In the genomic region with DNA sequence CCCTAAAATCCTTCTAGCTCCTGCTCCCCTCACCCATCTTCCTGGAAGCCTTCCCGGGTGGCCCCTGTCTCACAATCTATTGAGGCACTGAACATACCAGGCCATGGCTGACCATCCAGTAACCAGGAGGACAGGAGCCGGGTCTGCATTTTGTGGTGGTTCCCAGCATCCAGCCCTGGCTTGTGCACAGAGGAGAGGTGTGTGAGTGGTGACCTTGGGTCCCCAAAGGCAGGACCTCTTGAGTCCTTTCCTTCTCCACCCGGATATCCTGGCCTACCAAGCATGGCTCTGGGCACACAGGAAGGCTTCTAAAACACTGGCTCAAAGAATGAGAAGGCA, we compare ENCODE assay signal across 9 cellular contexts. TPM values are rescaled to one million over a fixed set of nuclear protein-coding genes. Genes with fewer than 3 reads are reported as not detected.
DNase-seq lines count a peak whose midpoint lies in the region; ATAC-seq and TF ChIP-seq lines count a peak whose summit lies in the region.
"Had no signal": no experiment of that assay in that cellular context is flagged by ENCODE, and none has a peak within 500 bp of the region (broad histone marks: within the 10 kb centered on the region; RNA-seq: fewer than 3 reads in every experiment).

No MANE protein-coding gene starts in this region.

- H3K4me1 ChIP-seq in GM23338 (ENCODE audit: insufficient read depth): peaks cover 25% of the 10 kb centered on the region

- H2AFZ ChIP-seq in GM23338: no peak overlapping the region

- H4K20me1 ChIP-seq in GM23338 (replicated peaks; ENCODE audit: insufficient read depth): peaks cover 51% of the 10 kb centered on the region

- H3K36me3 Mint-ChIP-seq in GM23338 (ENCODE audit: low read depth): no peaks in the 10 kb centered on the region
- peaks cover 4% of the 10 kb centered on the region for H3K36me3 Mint-ChIP-seq in T-helper 17 cell (ENCODE audit: low read depth)
- H3K36me3 Mint-ChIP-seq in immature natural killer cell: peaks cover 0 to 18% (median 12%) of the 10 kb centered on the region in 3 donors
- peaks cover 44 to 62% of the 10 kb centered on the region in 2 donors for H3K36me3 Mint-ChIP-seq in stimulated activated naive B cell treated with anti-CD40 and anti-IgM and Interleukin-4, amounts not matched to agents 10 μg/mL and 1 μg/mL and 100 μg/mL, for 72 hours

- no peaks in the 10 kb centered on the region for H3K36me3 ChIP-seq in GM23338 (ENCODE audit: insufficient read depth)

- H3K9me2 ChIP-seq in GM23338 (ENCODE audit: insufficient read depth): no peaks in the 10 kb centered on the region

- DNase-seq in GM23338 (ENCODE audit: low spot score) (no peak), T-helper 17 cell (no peak), immature natural killer cell (no peak), DMS53 (lab: John Stamatoyannopoulos, UW) (no peak), GM03348 (ENCODE audit: low spot score) (no peak)
- no peak for DNase-seq in stimulated activated naive B cell treated with anti-CD40 and anti-IgM and Interleukin-4, amounts not matched to agents 10 μg/mL and 1 μg/mL and 100 μg/mL, for 72 hours

- no peak overlapping the region for H3K27ac ChIP-seq in GM23338 (ENCODE audit: low read depth)

- peaks cover 16% of the 10 kb centered on the region for H3K79me2 ChIP-seq in GM23338 (replicated peaks; ENCODE audit: insufficient read depth)

- H3K27me3 Mint-ChIP-seq in GM23338 (ENCODE audit: insufficient read depth, low read depth, poor library complexity): peaks cover 19% of the 10 kb centered on the region
- no peaks in the 10 kb centered on the region for H3K27me3 Mint-ChIP-seq in T-helper 17 cell
- H3K27me3 Mint-ChIP-seq in immature natural killer cell (ENCODE audit: low read depth in 3 of 3): peaks cover 18 to 44% (median 31%) of the 10 kb centered on the region in 3 donors
- no peaks in the 10 kb centered on the region for H3K27me3 Mint-ChIP-seq in stimulated activated naive B cell treated with anti-CD40 and anti-IgM and Interleukin-4, amounts not matched to agents 10 μg/mL and 1 μg/mL and 100 μg/mL, for 72 hours

- no peak for TF ChIP-seq CTCF in GM23338 (conservative IDR thresholded peaks at IDR 0.05; ENCODE audit: low read depth in 2 of 2)

- ATAC-seq in GM23338: no peak
- ATAC-seq in T-helper 17 cell: no peak
- ATAC-seq in stimulated activated naive B cell treated with anti-CD40 and anti-IgM and Interleukin-4, amounts not matched to agents 10 μg/mL and 1 μg/mL and 100 μg/mL, for 72 hours (replicated peaks): no peak
- no peak for ATAC-seq in HG02981 (IDR thresholded peaks at IDR 0.05; ENCODE audit: unreplicated experiment)

- H3K4me1 Mint-ChIP-seq in GM23338: peaks cover 31% of the 10 kb centered on the region
- H3K4me1 Mint-ChIP-seq in T-helper 17 cell: peaks cover 66% of the 10 kb centered on the region
- peaks cover 95 to 96% of the 10 kb centered on the region in 2 donors for H3K4me1 Mint-ChIP-seq in immature natural killer cell
- H3K4me1 Mint-ChIP-seq in stimulated activated naive B cell treated with anti-CD40 and anti-IgM and Interleukin-4, amounts not matched to agents 10 μg/mL and 1 μg/mL and 100 μg/mL, for 72 hours: peaks cover 72 to 97% of the 10 kb centered on the region in 2 donors

- no peak overlapping the region; the same call in 1 of the 2 replicates for H3K4me2 ChIP-seq in GM23338

- no peaks in the 10 kb centered on the region for H3K9me3 ChIP-seq in T-helper 17 cell (ENCODE audit: control insufficient read depth, low read length, poor library complexity, severe bottlenecking)
- H3K9me3 ChIP-seq: MG63 had no signal

- H3K4me3 Mint-ChIP-seq in GM23338 (peak overlapping the region; percentile 11; the same call in 1 of the 3 replicates), T-helper 17 cell (peak overlapping the region; percentile 95), immature natural killer cell (peak overlapping the region; percentile 88 to 99 (median 97))
- H3K4me3 Mint-ChIP-seq in stimulated activated naive B cell treated with anti-CD40 and anti-IgM and Interleukin-4, amounts not matched to agents 10 μg/mL and 1 μg/mL and 100 μg/mL, for 72 hours: peak overlapping the region; percentile 98

- no peaks in the 10 kb centered on the region for H3K27me3 ChIP-seq in GM23338 (ENCODE audit: insufficient read depth)
- H3K27me3 ChIP-seq: MG63 had no signal

- H3F3A ChIP-seq in GM23338 (replicated peaks; ENCODE audit: low read depth): peaks cover 7% of the 10 kb centered on the region

- H3K4me3 ChIP-seq in GM23338: no peak overlapping the region
- H3K4me3 ChIP-seq: MG63 had no signal

- H3K9me3 Mint-ChIP-seq in GM23338 (no peaks in the 10 kb centered on the region), immature natural killer cell (no peaks in the 10 kb centered on the region)
- H3K9me3 Mint-ChIP-seq in stimulated activated naive B cell treated with anti-CD40 and anti-IgM and Interleukin-4, amounts not matched to agents 10 μg/mL and 1 μg/mL and 100 μg/mL, for 72 hours: no peaks in the 10 kb centered on the region

- H3K27ac Mint-ChIP-seq in GM23338 (no peak overlapping the region), T-helper 17 cell (peak overlapping the region; percentile 98), immature natural killer cell (peak overlapping the region; percentile 92 to 100 (median 100))
- H3K27ac Mint-ChIP-seq in stimulated activated naive B cell treated with anti-CD40 and anti-IgM and Interleukin-4, amounts not matched to agents 10 μg/mL and 1 μg/mL and 100 μg/mL, for 72 hours: peak overlapping the region; percentile 99

TF ChIP-seq in GM23338, 12 proteins besides CTCF, POLR2A, EP300 and RAD21 (continues in another document):
- TF ChIP-seq JUNB (IDR thresholded peaks at IDR 0.05; ENCODE audit: unreplicated experiment): no peak
- TF ChIP-seq, protein P1, sequence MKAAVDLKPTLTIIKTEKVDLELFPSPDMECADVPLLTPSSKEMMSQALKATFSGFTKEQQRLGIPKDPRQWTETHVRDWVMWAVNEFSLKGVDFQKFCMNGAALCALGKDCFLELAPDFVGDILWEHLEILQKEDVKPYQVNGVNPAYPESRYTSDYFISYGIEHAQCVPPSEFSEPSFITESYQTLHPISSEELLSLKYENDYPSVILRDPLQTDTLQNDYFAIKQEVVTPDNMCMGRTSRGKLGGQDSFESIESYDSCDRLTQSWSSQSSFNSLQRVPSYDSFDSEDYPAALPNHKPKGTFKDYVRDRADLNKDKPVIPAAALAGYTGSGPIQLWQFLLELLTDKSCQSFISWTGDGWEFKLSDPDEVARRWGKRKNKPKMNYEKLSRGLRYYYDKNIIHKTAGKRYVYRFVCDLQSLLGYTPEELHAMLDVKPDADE (IDR thresholded peaks at IDR 0.05): no peak

RNA-seq across cellular contexts. Expression of gene CSK, which starts 7.8 kb away (rescaled TPM):
- 27.5 and 29.9 TPM in 2 replicates for total RNA-seq in GM23338 (2014; rRNA removed; shearing (Covaris generic))
- polyA plus RNA-seq in GM23338 (2016; fragmentation: Nextera tagmentation; extraction: Ambion mirVana): 13.6 and 16.5 TPM in 2 replicates
- total RNA-seq in T-helper 17 cell: 100 to 1,000 TPM; 188 to 208 TPM
- polyA plus RNA-seq in immature natural killer cell: 100 to 1,000 TPM in 1 of 3 donors, 10 to 100 TPM in 2; 94.0 to 180 (median 95.9) TPM

RNA-seq across cellular contexts. Expression of gene LMAN1L, which starts 22.9 kb away (rescaled TPM):
- total RNA-seq in GM23338 (2014; rRNA removed; shearing (Covaris generic)): not detected in 2 replicates
- not detected in 2 replicates for polyA plus RNA-seq in GM23338 (2016; fragmentation: Nextera tagmentation; extraction: Ambion mirVana)
- total RNA-seq in T-helper 17 cell: under 1 TPM; 0.82 to 0.91 TPM
- polyA plus RNA-seq in immature natural killer cell: not detected

RNA-seq across cellular contexts. Expression of gene CPLX3, which starts 36.7 kb away (rescaled TPM):
- total RNA-seq in GM23338 (2014; rRNA removed; shearing (Covaris generic)): 0.62 and 0.66 TPM in 2 replicates
- polyA plus RNA-seq in GM23338 (2016; fragmentation: Nextera tagmentation; extraction: Ambion mirVana): 0.21 TPM in 1 of 2 replicates, not detected in the other
- under 1 TPM in 1 of 2 donors, not detected in 1; 0.20 TPM for total RNA-seq in T-helper 17 cell
- polyA plus RNA-seq in immature natural killer cell: not detected

RNA-seq across cellular contexts. Expression of gene CYP1A2, which starts 41.1 kb away (rescaled TPM):
- total RNA-seq in GM23338 (2014; rRNA removed; shearing (Covaris generic)): not detected in 2 replicates
- not detected in 2 replicates for polyA plus RNA-seq in GM23338 (2016; fragmentation: Nextera tagmentation; extraction: Ambion mirVana)
- total RNA-seq in T-helper 17 cell: not detected
- not detected for polyA plus RNA-seq in immature natural killer cell
- total RNA-seq: cerebellum had no signal

RNA-seq across cellular contexts. Expression of gene ULK3, which starts 53.2 kb away (rescaled TPM):
- 32.6 and 35.4 TPM in 2 replicates for total RNA-seq in GM23338 (2014; rRNA removed; shearing (Covaris generic))
- 19.3 and 20.3 TPM in 2 replicates for polyA plus RNA-seq in GM23338 (2016; fragmentation: Nextera tagmentation; extraction: Ambion mirVana)
- total RNA-seq in T-helper 17 cell: 10 to 100 TPM; 44.6 to 49.0 TPM
- 10 to 100 TPM; 26.0 to 48.4 (median 32.0) TPM for polyA plus RNA-seq in immature natural killer cell

Comparison
In these comparisons a context has a peak if more than half of its experiments do, and no peak if none do; other contexts are left out.
1. H3K4me3 Mint-ChIP-seq: peak in every context shown above with its lines; median percentile 98 in stimulated activated naive B cell treated with anti-CD40 and anti-IgM and Interleukin-4, amounts not matched to agents 10 μg/mL and 1 μg/mL and 100 μg/mL, for 72 hours; 97 in immature natural killer cell; 95 in T-helper 17 cell; 11 in GM23338.